In genomic region chr16:30907064-30907463, GRCh38 we compare ENCODE assay signal across 25 cellular contexts.
"Had no signal": no experiment of that assay in that cellular context is flagged by ENCODE, and none has a peak within 500 bp of the region (broad histone marks: within the 10 kb centered on the region; RNA-seq: fewer than 3 reads in every experiment).

No MANE protein-coding gene starts in this region.

- DNase-seq: effector CD8-positive, alpha-beta T cell; effector memory CD8-positive, alpha-beta T cell; endodermal cell; erythroblast; esophagus squamous epithelium; foreskin fibroblast; foreskin melanocyte; gastrocnemius medialis; glutamatergic neuron; head of caudate nucleus; heart right ventricle; hippocampal formation; left cardiac atrium; left lung; left ventricle myocardium superior; lower lobe of right lung; mesenchymal stem cell; mucosa of descending colon had no signal

- H3K27me3 ChIP-seq: esophagus squamous epithelium, gastrocnemius medialis, heart right ventricle, left lung had no signal

- H3K36me3 ChIP-seq: esophagus squamous epithelium, gastrocnemius medialis, heart right ventricle, left lung, lower lobe of right lung had no signal

- ATAC-seq: effector memory CD8-positive, alpha-beta T cell; esophagus mucosa; gastrocnemius medialis; heart right ventricle; left cardiac atrium; left lung; left ventricle myocardium superior; lower lobe of right lung; mucosa of descending colon had no signal

- FAIRE-seq: colon, endometrium, islet of Langerhans, keratinocyte had no signal

- H3K4me3 ChIP-seq: coronary artery, esophagus squamous epithelium, gastrocnemius medialis, heart right ventricle, left lung, lower lobe of right lung, mucosa of descending colon had no signal

- H3K27ac ChIP-seq: coronary artery, epithelial cell of prostate, esophagus squamous epithelium, gastrocnemius medialis, heart right ventricle, left lung, lower lobe of right lung had no signal

- H3K9me3 ChIP-seq: esophagus squamous epithelium, gastrocnemius medialis, heart right ventricle, left lung, lower lobe of right lung, mucosa of descending colon had no signal
